Comparison of ENCODE assay signal across 24 cellular contexts in the genomic region with DNA sequence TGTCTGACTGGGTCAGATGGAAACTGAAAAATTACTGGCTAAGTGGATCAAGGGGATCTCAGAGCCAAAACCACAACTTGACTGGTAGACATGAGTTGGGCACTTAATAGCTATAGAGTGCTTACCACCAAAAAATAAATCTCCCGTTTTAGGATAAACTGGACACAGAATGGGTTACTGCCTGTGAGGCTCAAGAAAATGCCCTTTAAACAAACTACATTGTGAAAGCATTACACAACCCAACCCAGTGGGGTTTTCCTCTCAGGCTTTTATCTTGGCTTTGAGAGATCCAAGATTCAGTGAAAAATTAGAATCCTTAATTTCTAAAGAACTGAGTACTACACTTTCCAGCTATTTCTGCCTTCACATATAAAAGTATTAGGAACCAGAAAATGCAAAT.
"Had no signal": no experiment of that assay in that cellular context is flagged by ENCODE, and none has a peak within 500 bp of the region (broad histone marks: within the 10 kb centered on the region; RNA-seq: fewer than 3 reads in every experiment).

No MANE protein-coding gene starts in this region.

- ATAC-seq: activated CD8-positive, alpha-beta memory T cell treated with anti-CD3 and anti-CD28 coated beads, Interleukin-2, amount 10 ng/mL, durations not matched to agents 7 days and 5 days; activated CD8-positive, alpha-beta T cell treated with anti-CD3 and anti-CD28 coated beads for 36 hours; heart left ventricle; pancreas; psoas muscle; stimulated activated naive CD8-positive, alpha-beta T cell treated with anti-CD3 and anti-CD28 coated beads, Interleukin-15, Interleukin-2, amounts not matched to agents 100 U/mL and 50 U/mL, for 24 hours; T-cell had no signal

- H3K4me1 ChIP-seq: esophagus squamous epithelium, heart left ventricle, pancreas, psoas muscle, right atrium auricular region, tibial artery had no signal

- H3K4me3 ChIP-seq: dorsolateral prefrontal cortex, esophagus squamous epithelium, heart left ventricle, pancreas, psoas muscle, right atrium auricular region, tibial artery had no signal

- H3K36me3 ChIP-seq: esophagus squamous epithelium, heart left ventricle, neutrophil, pancreas, right atrium auricular region, tibial artery, WERI-Rb-1 had no signal

- DNase-seq: activated CD4-positive, alpha-beta T cell treated with anti-CD3 and anti-CD28 coated beads, Interleukin-2, amount 10 ng/mL, durations not matched to agents 7 days and 5 days; activated CD4-positive, CD25-positive, alpha-beta regulatory T cell treated with anti-CD3 and anti-CD28 coated beads, Interleukin-2, amount 50 U/mL, for 72 hours; activated CD8-positive, alpha-beta memory T cell treated with anti-CD3 and anti-CD28 coated beads, Interleukin-2, amount 10 ng/mL, durations not matched to agents 7 days and 5 days; activated CD8-positive, alpha-beta T cell treated with anti-CD3 and anti-CD28 coated beads for 36 hours; activated effector memory CD4-positive, alpha-beta T cell treated with anti-CD3 and anti-CD28 coated beads, Interleukin-2, amount 50 U/mL, for 16 hours; activated naive CD4-positive, alpha-beta T cell treated with anti-CD3 and anti-CD28 coated beads, Interleukin-2, amount 10 ng/mL, durations not matched to agents 7 days and 5 days; activated T-cell treated with anti-CD3 and anti-CD28 coated beads for 4 hours; anterior cingulate cortex; central memory CD4-positive, alpha-beta T cell; dorsolateral prefrontal cortex; esophagus squamous epithelium; foreskin melanocyte; heart left ventricle; kidney; pancreas; psoas muscle; stimulated activated CD4-positive, alpha-beta T cell treated with anti-CD3 and anti-CD28 coated beads, Interleukin-4, amount 100 ng/mL, for 24 hours; stimulated activated naive CD8-positive, alpha-beta T cell treated with anti-CD3 and anti-CD28 coated beads, Interleukin-15, Interleukin-2, amounts not matched to agents 100 U/mL and 50 U/mL, for 24 hours; substantia nigra; T-cell; tibial artery; WERI-Rb-1 had no signal

- H3K27me3 ChIP-seq: dorsolateral prefrontal cortex, esophagus squamous epithelium, heart left ventricle, neutrophil, pancreas, right atrium auricular region, tibial artery had no signal

- H3K27ac ChIP-seq: dorsolateral prefrontal cortex, esophagus squamous epithelium, heart left ventricle, neutrophil, pancreas, psoas muscle, right atrium auricular region, tibial artery, WERI-Rb-1 had no signal

- H3K9me3 ChIP-seq: esophagus squamous epithelium, neutrophil, pancreas, psoas muscle, right atrium auricular region, tibial artery had no signal
